ENCODE assay signal across 28 cellular contexts in the genomic region with DNA sequence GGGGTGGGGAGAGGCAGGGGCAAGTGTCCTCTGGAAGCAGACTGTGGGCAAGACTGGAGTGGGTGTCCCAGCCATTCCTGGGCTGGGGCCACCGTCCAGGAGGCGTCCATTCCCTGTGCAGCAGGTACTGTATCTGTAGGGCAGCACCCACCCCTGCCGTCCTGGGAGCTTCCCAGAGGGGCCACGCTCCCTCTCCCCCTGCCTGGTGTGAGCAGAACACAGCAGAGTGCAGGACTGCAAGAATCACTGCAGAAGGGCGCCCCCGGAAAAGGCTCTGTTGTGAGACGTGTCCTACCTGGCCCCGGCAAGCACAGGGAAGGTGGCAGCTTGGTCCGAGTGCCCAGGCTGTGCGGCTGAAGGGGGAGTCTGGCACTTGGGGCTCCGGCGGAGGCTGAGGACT.
"Had no signal": no experiment of that assay in that cellular context is flagged by ENCODE, and none has a peak within 500 bp of the region (broad histone marks: within the 10 kb centered on the region; RNA-seq: fewer than 3 reads in every experiment).

No MANE protein-coding gene starts in this region.

- H3K27me3 Mint-ChIP-seq: activated CD8-positive, alpha-beta T cell treated with anti-CD3 and anti-CD28 coated beads for 36 hours; activated naive CD4-positive, alpha-beta T cell treated with anti-CD3 and anti-CD28 coated beads, Interleukin-2, amount 50 U/mL, for 24 hours; activated naive CD8-positive, alpha-beta T cell treated with anti-CD3 and anti-CD28 coated beads for 36 hours; activated naive CD8-positive, alpha-beta T cell treated with anti-CD3 and anti-CD28 coated beads, Interleukin-2, amount 50 U/mL, for 24 hours; activated T-helper 17 cell treated with anti-CD3 and anti-CD28 coated beads, Interleukin-2, amount 50 U/mL, for 72 hours; brain had no signal

- H3K36me3 Mint-ChIP-seq: activated naive CD8-positive, alpha-beta T cell treated with anti-CD3 and anti-CD28 coated beads for 36 hours had no signal

- H3K27me3 ChIP-seq: adrenal gland, cardiac muscle cell, colonic mucosa had no signal

- H3K27ac ChIP-seq: adrenal gland, breast epithelium, cardiac muscle cell, colonic mucosa, heart right ventricle, VCaP had no signal

- H3K4me3 ChIP-seq: adrenal gland, breast epithelium, cardiac muscle cell, colonic mucosa, heart right ventricle had no signal

- H3K4me1 ChIP-seq: adrenal gland, breast epithelium, colonic mucosa had no signal

- H3K4me3 Mint-ChIP-seq: activated CD8-positive, alpha-beta T cell treated with anti-CD3 and anti-CD28 coated beads for 36 hours; activated naive CD4-positive, alpha-beta T cell treated with anti-CD3 and anti-CD28 coated beads, Interleukin-2, amount 50 U/mL, for 24 hours; activated naive CD8-positive, alpha-beta T cell treated with anti-CD3 and anti-CD28 coated beads for 36 hours; activated naive CD8-positive, alpha-beta T cell treated with anti-CD3 and anti-CD28 coated beads, Interleukin-2, amount 50 U/mL, for 24 hours; activated T-cell treated with anti-CD3 and anti-CD28 coated beads, Interleukin-2, amount 50 U/mL, for 4 hours; activated T-helper 17 cell treated with anti-CD3 and anti-CD28 coated beads, Interleukin-2, amount 50 U/mL, for 72 hours; brain; WTC11 had no signal

- H3K36me3 ChIP-seq: adrenal gland, breast epithelium, colonic mucosa had no signal

- DNase-seq: activated CD4-positive, alpha-beta T cell treated with anti-CD3 and anti-CD28 coated beads for 1 hour; activated CD4-positive, alpha-beta T cell treated with anti-CD3 and anti-CD28 coated beads for 4 hours; activated CD4-positive, alpha-beta T cell treated with anti-CD3 and anti-CD28 coated beads, Interleukin-2, amount 50 U/mL, for 1 hour; activated CD8-positive, alpha-beta memory T cell treated with anti-CD3 and anti-CD28 coated beads for 24 hours; activated CD8-positive, alpha-beta T cell treated with anti-CD3 and anti-CD28 coated beads for 36 hours; activated effector memory CD4-positive, alpha-beta T cell treated with Interleukin-2 at 50 U/mL for 16 hours; activated gamma-delta T cell treated with Interleukin-2 at 50 U/mL for 16 hours; activated naive CD4-positive, alpha-beta T cell treated with Interleukin-2 at 50 U/mL for 16 hours; activated naive CD8-positive, alpha-beta T cell treated with anti-CD3 and anti-CD28 coated beads for 36 hours; activated naive CD8-positive, alpha-beta T cell treated with anti-CD3 and anti-CD28 coated beads, Interleukin-2, amount 50 U/mL, for 24 hours; activated T-cell treated with anti-CD3 and anti-CD28 coated beads, Interleukin-2, amount 50 U/mL, for 4 hours; adrenal gland; aorta; central memory CD4-positive, alpha-beta T cell; cerebellar nuclear complex; colonic mucosa; effector CD8-positive, alpha-beta T cell; foreskin fibroblast; heart right ventricle; T-helper 2 cell had no signal

- H3K4me1 Mint-ChIP-seq: WTC11 had no signal

- H3K9me3 ChIP-seq: adrenal gland, breast epithelium, colonic mucosa, heart right ventricle had no signal

- H3K9me3 Mint-ChIP-seq: activated CD8-positive, alpha-beta T cell treated with anti-CD3 and anti-CD28 coated beads for 36 hours; activated naive CD4-positive, alpha-beta T cell treated with anti-CD3 and anti-CD28 coated beads, Interleukin-2, amount 50 U/mL, for 24 hours; activated naive CD8-positive, alpha-beta T cell treated with anti-CD3 and anti-CD28 coated beads for 36 hours; activated naive CD8-positive, alpha-beta T cell treated with anti-CD3 and anti-CD28 coated beads, Interleukin-2, amount 50 U/mL, for 24 hours; activated T-cell treated with anti-CD3 and anti-CD28 coated beads, Interleukin-2, amount 50 U/mL, for 4 hours; activated T-helper 17 cell treated with anti-CD3 and anti-CD28 coated beads, Interleukin-2, amount 50 U/mL, for 72 hours; brain; WTC11 had no signal

- H3K27ac Mint-ChIP-seq: activated CD8-positive, alpha-beta T cell treated with anti-CD3 and anti-CD28 coated beads for 36 hours; activated naive CD8-positive, alpha-beta T cell treated with anti-CD3 and anti-CD28 coated beads for 36 hours had no signal

- ATAC-seq: activated CD8-positive, alpha-beta T cell treated with anti-CD3 and anti-CD28 coated beads for 36 hours; activated naive CD8-positive, alpha-beta T cell treated with anti-CD3 and anti-CD28 coated beads, Interleukin-2, amount 50 U/mL, for 24 hours; activated T-cell treated with anti-CD3 and anti-CD28 coated beads, Interleukin-2, amount 50 U/mL, for 4 hours; activated T-helper 17 cell treated with anti-CD3 and anti-CD28 coated beads, Interleukin-2, amount 50 U/mL, for 72 hours; esophagus mucosa; heart right ventricle; WTC11 had no signal
